ENCODE assay signal across 1 cellular context in genomic region chr9:136644343-136644592, GRCh38.
TF ChIP-seq lines count a peak whose summit lies in the region.

No MANE protein-coding gene starts in this region.

TF ChIP-seq in H1, 55 proteins besides CTCF, POLR2A, EP300 and RAD21:
- peak; percentile 76 for TF ChIP-seq MAX (IDR thresholded peaks at IDR 0.05)
- TF ChIP-seq SIN3A (conservative IDR thresholded peaks at IDR 0.05 in 1 of 2, IDR thresholded peaks at IDR 0.05 in 1 of 2; ENCODE audit: low read depth in 1 of 2, low read length in 2 of 2), result 0 out of 4 replicates have a peak, but pooled peaks of 1 of the 2 experiments have one; percentile 43
- no peak for TF ChIP-seq MAFK (IDR thresholded peaks at IDR 0.05; ENCODE audit: low read depth, low read length)
